In the genomic region with DNA sequence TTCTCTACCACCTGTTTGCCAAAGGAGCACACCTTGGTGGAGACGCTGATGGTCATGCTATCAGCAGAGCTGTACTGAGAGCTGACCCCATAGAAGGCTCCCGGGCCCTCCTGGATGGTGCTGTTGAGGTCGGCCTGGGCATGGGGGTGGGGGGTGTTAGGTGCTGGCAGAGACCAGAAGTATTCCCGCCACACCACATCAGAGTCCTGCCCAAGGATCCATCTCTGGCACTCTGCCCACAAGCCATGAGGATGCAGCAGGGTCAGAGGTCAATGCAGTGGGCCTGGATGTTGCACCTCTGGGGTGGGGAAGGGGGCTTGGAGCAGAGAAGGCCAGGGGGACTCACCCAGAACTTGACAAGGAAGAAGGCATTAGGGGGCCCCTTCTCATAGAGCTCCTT, we compare ENCODE assay signal across 15 cellular contexts. TPM values are rescaled to one million over a fixed set of nuclear protein-coding genes. Genes with fewer than 3 reads are reported as not detected.
"Had no signal": no experiment of that assay in that cellular context is flagged by ENCODE, and none has a peak within 500 bp of the region (broad histone marks: within the 10 kb centered on the region; RNA-seq: fewer than 3 reads in every experiment).

No MANE protein-coding gene starts in this region.

- H3K27me3 Mint-ChIP-seq: activated naive CD8-positive, alpha-beta T cell had no signal

- H3K36me3 ChIP-seq: neutrophil had no signal

- H3K9me3 ChIP-seq: breast epithelium, lower lobe of right lung, neutrophil, right atrium auricular region, thoracic aorta had no signal

- H3K27ac ChIP-seq: breast epithelium, lower lobe of right lung, neutrophil, right atrium auricular region, thoracic aorta had no signal

- H3K4me3 Mint-ChIP-seq: activated naive CD8-positive, alpha-beta T cell had no signal

- H3K4me3 ChIP-seq: breast epithelium, lower lobe of right lung, right atrium auricular region, smooth muscle cell, thoracic aorta had no signal

- DNase-seq: activated CD4-positive, alpha-beta T cell treated with anti-CD3 and anti-CD28 coated beads, Interleukin-2, amount 50 U/mL, for 1 hour; activated gamma-delta T cell; hypothalamus; lower lobe of right lung; midbrain; stimulated activated naive CD4-positive, alpha-beta T cell treated with Interleukin-2 at 50 U/mL for 16 hours; T-helper 2 cell had no signal

- H3K27me3 ChIP-seq: breast epithelium, neutrophil, right atrium auricular region had no signal

- H3K4me2 ChIP-seq: smooth muscle cell had no signal

RNA-seq across cellular contexts. Expression of a gene that starts 37.1 kb away (rescaled TPM):
- total RNA-seq: breast epithelium, dermis microvascular lymphatic vessel endothelial cell, lower lobe of right lung, posterior vena cava, right atrium auricular region, thoracic aorta had no signal
